In genomic region chr21:14115646-14116045, GRCh38 we compare ENCODE assay signal across 17 cellular contexts.
"Had no signal": no experiment of that assay in that cellular context is flagged by ENCODE, and none has a peak within 500 bp of the region (broad histone marks: within the 10 kb centered on the region; RNA-seq: fewer than 3 reads in every experiment).

No MANE protein-coding gene starts in this region.

- H3K4me3 ChIP-seq: heart right ventricle, left ventricle myocardium inferior, prostate gland, stomach had no signal

- DNase-seq: activated CD4-positive, alpha-beta T cell treated with anti-CD3 and anti-CD28 coated beads, Interleukin-2, amount 50 U/mL, for 4 hours; activated effector memory CD4-positive, alpha-beta T cell treated with anti-CD3 and anti-CD28 coated beads, Interleukin-2, amount 50 U/mL, for 16 hours; activated naive CD4-positive, alpha-beta T cell treated with anti-CD3 and anti-CD28 coated beads, Interleukin-2, amount 50 U/mL, for 16 hours; activated T-cell treated with anti-CD3 and anti-CD28 coated beads, Interleukin-2, amount 50 U/mL, for 72 hours; effector CD8-positive, alpha-beta T cell; heart right ventricle; immature natural killer cell; kidney glomerular epithelial cell; left ventricle myocardium inferior; mammary epithelial cell; right cardiac atrium; stimulated activated CD4-positive, alpha-beta T cell treated with anti-CD3 and anti-CD28 coated beads, Interleukin-2, amount 100 ng/mL, for 48 hours; stomach; T1000; trophoblast cell had no signal

- H3K4me1 ChIP-seq: heart right ventricle, left ventricle myocardium inferior, prostate gland, stomach had no signal

- H3K27me3 ChIP-seq: heart right ventricle, stomach had no signal

- H3K4me1 Mint-ChIP-seq: neural crest cell had no signal

- H3K9me3 ChIP-seq: heart right ventricle, left ventricle myocardium inferior, prostate gland, stomach had no signal

- H3K4me3 Mint-ChIP-seq: immature natural killer cell, neural crest cell had no signal

- H3K27ac ChIP-seq: heart right ventricle, left ventricle myocardium inferior, prostate gland, stomach had no signal

- ATAC-seq: heart right ventricle, right cardiac atrium had no signal

- H3K36me3 ChIP-seq: heart right ventricle, left ventricle myocardium inferior, prostate gland, stomach had no signal

- H3K27ac Mint-ChIP-seq: activated T-cell treated with anti-CD3 and anti-CD28 coated beads, Interleukin-2, amount 50 U/mL, for 72 hours; immature natural killer cell had no signal
